ENCODE assay signal across 8 cellular contexts in genomic region chrX:105190252-105190853, GRCh38. TPM values are rescaled to one million over a fixed set of nuclear protein-coding genes. Genes with fewer than 3 reads are reported as not detected.
DNase-seq lines count a peak whose midpoint lies in the region; ATAC-seq and TF ChIP-seq lines count a peak whose summit lies in the region.

No MANE protein-coding gene starts in this region.

- H3K9me3 ChIP-seq in adrenal gland (replicated peaks in 1 of 3), result no peaks in the 10 kb centered on the region

- DNase-seq in NCI-H2227 (lab: John Stamatoyannopoulos, UW; ENCODE audit: unreplicated experiment), result peak; percentile 22
- DNase-seq in NCI-H2227 treated with DMSO at 0.1 percent for 48 hours (lab: John Stamatoyannopoulos, UW), result no peak
- peak in 5 of 7 donors; percentile 16 to 53 (median 31) for DNase-seq in adrenal gland
- DNase-seq in kidney glomerular epithelial cell (lab: John Stamatoyannopoulos, UW), result peak; percentile 19
- no peak for DNase-seq in effector memory CD8-positive, alpha-beta T cell

- no peaks in the 10 kb centered on the region for H3K36me3 Mint-ChIP-seq in effector memory CD8-positive, alpha-beta T cell (ENCODE audit: insufficient read depth)

- H3K4me3 ChIP-seq in adrenal gland, result no peak overlapping the region

- ATAC-seq in HG03354 (IDR thresholded peaks at IDR 0.05; ENCODE audit: poor library complexity, severe bottlenecking, unreplicated experiment) (peak; percentile 47), GM19452 (IDR thresholded peaks at IDR 0.05; ENCODE audit: unreplicated experiment) (no peak), GM19455 (IDR thresholded peaks at IDR 0.05; ENCODE audit: unreplicated experiment) (no peak)
- ATAC-seq in effector memory CD8-positive, alpha-beta T cell (replicated peaks), result no peak

- peak; percentile 40 to 92 (median 60) for TF ChIP-seq CTCF in adrenal gland (IDR thresholded peaks at IDR 0.05)

- H3K27ac Mint-ChIP-seq in effector memory CD8-positive, alpha-beta T cell, result no peak overlapping the region

- WGBS in adrenal gland, 4 donors, result 3 to 11% (median 7%) methylated on average over 2 of the region's 2 CpGs

- H3K27me3 Mint-ChIP-seq in effector memory CD8-positive, alpha-beta T cell, result no peaks in the 10 kb centered on the region

- no peaks in the 10 kb centered on the region for H3K4me1 ChIP-seq in adrenal gland (replicated peaks in 1 of 2)

- H3K9me3 Mint-ChIP-seq in effector memory CD8-positive, alpha-beta T cell, result peaks cover 0 to 1% of the 10 kb centered on the region in 2 donors

- H3K27ac ChIP-seq in adrenal gland, result no peak overlapping the region

- peaks cover 7% of the 10 kb centered on the region for H3K27me3 ChIP-seq in adrenal gland

- no peak overlapping the region for H3K4me3 Mint-ChIP-seq in effector memory CD8-positive, alpha-beta T cell

- H3K4me1 Mint-ChIP-seq in effector memory CD8-positive, alpha-beta T cell (ENCODE audit: low read depth in 2 of 2), result no peaks in the 10 kb centered on the region

- no peaks in the 10 kb centered on the region for H3K36me3 ChIP-seq in adrenal gland (replicated peaks in 1 of 2)

- intact Hi-C loops in adrenal gland (cut with DNase I), result no loop called here

- no peak for TF ChIP-seq POLR2A in adrenal gland (IDR thresholded peaks at IDR 0.05)

RNA-seq across cellular contexts. Expression of gene TEX13A, which starts 30.1 kb away (rescaled TPM):
- total RNA-seq in adrenal gland, result not detected
- polyA plus RNA-seq in adrenal gland, result not detected

Comparison
In these comparisons a context has a peak if more than half of its experiments do, and no peak if none do; other contexts are left out.
1. DNase-seq: peak in NCI-H2227 (single experiment), adrenal gland (5 of 7) and kidney glomerular epithelial cell (single experiment); none in NCI-H2227 treated with DMSO at 0.1 percent for 48 hours (single experiment) and effector memory CD8-positive, alpha-beta T cell (0 of 3).